ENCODE assay signal across 18 cellular contexts in genomic region chr7:43377196-43377935, GRCh38.
DNase-seq lines count a peak whose midpoint lies in the region; FAIRE-seq and TF ChIP-seq lines count a peak whose summit lies in the region.
"Had no signal": no experiment of that assay in that cellular context is flagged by ENCODE, and none has a peak within 500 bp of the region (broad histone marks: within the 10 kb centered on the region; RNA-seq: fewer than 3 reads in every experiment).

No MANE protein-coding gene starts in this region.

- no peaks in the 10 kb centered on the region for H3K23me2 ChIP-seq in H1 (ENCODE audit: low read depth, low read length)

- WGBS in mammary epithelial cell (ENCODE audit: low coverage, missing lambda C conversion rate), result 98% methylated on average over 4 of the region's 4 CpGs
- WGBS in H1 (ENCODE audit: extremely low coverage in 1 of 2, insufficient coverage in 1 of 2, insufficient read length in 1 of 2, insufficient replicate concordance in 2 of 2, low coverage in 1 of 2, low lambda C conversion rate in 2 of 2, missing lambda C conversion rate in 1 of 2), 2 experiments, result 84% methylated on average over 4 of the region's 4 CpGs; no CpG with 5 or more reads in 1 of the 2 experiments
- WGBS in smooth muscle cell (ENCODE audit: low lambda C conversion rate), result 39% methylated on average over 4 of the region's 4 CpGs

- H3K4me3 Mint-ChIP-seq in MCF 10A (ENCODE audit: unreplicated experiment) (no peak overlapping the region), mesothelial cell of epicardium (no peak overlapping the region)
- H3K4me3 Mint-ChIP-seq in activated naive CD4-positive, alpha-beta T cell treated with anti-CD3 and anti-CD28 coated beads, Interleukin-2, amount 10 ng/mL, durations not matched to agents 7 days and 5 days, result no peak overlapping the region

- no peak overlapping the region for H3K4me2 ChIP-seq in mammary epithelial cell (ENCODE audit: insufficient read depth, low read depth, low read length)
- no peak overlapping the region for H3K4me2 ChIP-seq in H1 (ENCODE audit: insufficient read depth in 1 of 2, low read depth in 2 of 2, low read length in 2 of 2)
- H3K4me2 ChIP-seq in smooth muscle cell, result peak overlapping the region; percentile 41
- H3K4me2 ChIP-seq: BLaER1 treated with 17β-estradiol and CSF1 and Interleukin-3, amounts not matched to agents 10 nM and 100 nM had no signal

- H2AFZ ChIP-seq in mammary epithelial cell (ENCODE audit: low read depth, low read length) (peak overlapping the region; percentile 32), H1 (ENCODE audit: low read length) (0 out of 2 replicates have a peak overlapping the region, but pooled peaks have one; percentile 49), smooth muscle cell (ENCODE audit: low read depth) (no peak overlapping the region)

- no peak for DNase-seq in mammary epithelial cell
- no peak for DNase-seq in MCF 10A (ENCODE audit: unreplicated experiment)
- no peak for DNase-seq in H1 (ENCODE audit: low read depth in 1 of 2, low spot score in 2 of 2)
- peak in 1 of 2 experiments; percentile 44 for DNase-seq in mesothelial cell of epicardium (ENCODE audit: low spot score in 2 of 2, unreplicated experiment in 2 of 2)
- DNase-seq in smooth muscle cell (lab: John Stamatoyannopoulos, UW; ENCODE audit: unreplicated experiment), result no peak
- DNase-seq in T-helper 1 cell, result no peak
- DNase-seq in central memory CD4-positive, alpha-beta T cell, result no peak
- no peak for DNase-seq in activated naive CD4-positive, alpha-beta T cell treated with anti-CD3 and anti-CD28 coated beads, Interleukin-2, amount 10 ng/mL, durations not matched to agents 7 days and 5 days
- DNase-seq: CD8-positive, alpha-beta memory T cell; DND-41; NCI-H1436 treated with DMSO at 0.1 percent for 48 hours; NCI-H2029 treated with DMSO at 0.1 percent for 48 hours; NCI-H510A treated with DMSO at 0.1 percent for 48 hours had no signal

- H3K4me1 Mint-ChIP-seq in MCF 10A (ENCODE audit: insufficient read depth, unreplicated experiment) (no peaks in the 10 kb centered on the region), mesothelial cell of epicardium (peaks cover 25% of the 10 kb centered on the region)
- H3K4me1 Mint-ChIP-seq in activated naive CD4-positive, alpha-beta T cell treated with anti-CD3 and anti-CD28 coated beads, Interleukin-2, amount 10 ng/mL, durations not matched to agents 7 days and 5 days, result no peaks in the 10 kb centered on the region
- H3K4me1 Mint-ChIP-seq: CD8-positive, alpha-beta memory T cell had no signal

- H4K91ac ChIP-seq in H1 (replicated peaks; ENCODE audit: insufficient read length, low read length), result no peak overlapping the region

- intact Hi-C loops in mammary epithelial cell (cut with micrococcal nuclease), result no loop called here
- intact Hi-C loops in MCF 10A (cut with micrococcal nuclease), result no loop called here

- FAIRE-seq in H1 (lab: Jason Lieb, UNC), result no peak
- FAIRE-seq: A204.1, D721Med, G401.6, K562 had no signal

- H2BK120ac ChIP-seq in H1 (replicated peaks; ENCODE audit: low read depth, low read length), result no peak overlapping the region

- H3K27me3 ChIP-seq in mammary epithelial cell (ENCODE audit: insufficient read depth, low read length), result no peaks in the 10 kb centered on the region
- no peaks in the 10 kb centered on the region for H3K27me3 ChIP-seq in H1 (replicated peaks in 1 of 4; ENCODE audit: control insufficient read depth in 3 of 4, extremely low read depth in 1 of 4, insufficient read depth in 3 of 4, low read length in 3 of 4)
- no peaks in the 10 kb centered on the region for H3K27me3 ChIP-seq in smooth muscle cell (ENCODE audit: low read depth)
- H3K27me3 ChIP-seq: BLaER1 treated with 17β-estradiol and CSF1 and Interleukin-3, amounts not matched to agents 10 nM and 100 nM had no signal

- H3K27me3 Mint-ChIP-seq in MCF 10A (ENCODE audit: insufficient read depth, unreplicated experiment) (no peaks in the 10 kb centered on the region), mesothelial cell of epicardium (ENCODE audit: low read depth) (peaks cover 4% of the 10 kb centered on the region)
- no peaks in the 10 kb centered on the region for H3K27me3 Mint-ChIP-seq in activated naive CD4-positive, alpha-beta T cell treated with anti-CD3 and anti-CD28 coated beads, Interleukin-2, amount 10 ng/mL, durations not matched to agents 7 days and 5 days

- no peaks in the 10 kb centered on the region for H4K20me1 ChIP-seq in mammary epithelial cell (ENCODE audit: insufficient read depth, low read length)
- H4K20me1 ChIP-seq in H1 (replicated peaks in 1 of 2; ENCODE audit: control insufficient read depth in 1 of 2, insufficient read depth in 2 of 2, low read length in 2 of 2), result no peaks in the 10 kb centered on the region
- H4K20me1 ChIP-seq in smooth muscle cell (ENCODE audit: low read depth), result no peaks in the 10 kb centered on the region
- H4K20me1 ChIP-seq: BLaER1 treated with 17β-estradiol and CSF1 and Interleukin-3, amounts not matched to agents 10 nM and 100 nM had no signal

- no peak overlapping the region; the same call in 1 of the 2 replicates for H2BK12ac ChIP-seq in H1 (ENCODE audit: low read depth, low read length)

- no peaks in the 10 kb centered on the region for H3F3A ChIP-seq in smooth muscle cell (ENCODE audit: low read depth)

- H3K4me1 ChIP-seq in mammary epithelial cell (ENCODE audit: insufficient read depth, low read length) (no peaks in the 10 kb centered on the region), H1 (replicated peaks in 1 of 4; ENCODE audit: control insufficient read depth in 3 of 4, insufficient read depth in 4 of 4, low read length in 3 of 4) (peaks cover 0 to 3% (median 1%) of the 10 kb centered on the region in 4 experiments; a peak in 2 of 7 replicates), smooth muscle cell (ENCODE audit: low read depth) (no peaks in the 10 kb centered on the region)
- H3K4me1 ChIP-seq: BLaER1 treated with 17β-estradiol and CSF1 and Interleukin-3, amounts not matched to agents 10 nM and 100 nM had no signal

- H3K36me3 ChIP-seq in mammary epithelial cell (ENCODE audit: insufficient read depth, low read length) (no peaks in the 10 kb centered on the region), H1 (ENCODE audit: control insufficient read depth in 2 of 4, insufficient read depth in 4 of 4, low read length in 3 of 4) (no peaks in the 10 kb centered on the region), smooth muscle cell (ENCODE audit: low read depth) (no peaks in the 10 kb centered on the region)

- TF ChIP-seq RAD21 in H1 (IDR thresholded peaks at IDR 0.05 in 1 of 2, conservative IDR thresholded peaks at IDR 0.05 in 1 of 2; ENCODE audit: low read depth in 2 of 2, low read length in 2 of 2), result no peak

- no peak overlapping the region for H3K4ac ChIP-seq in H1 (replicated peaks; ENCODE audit: insufficient read length, low read depth, low read length)

- H3K14ac ChIP-seq in H1 (ENCODE audit: insufficient read length), result no peak overlapping the region

- no peaks in the 10 kb centered on the region for H3K79me1 ChIP-seq in H1 (ENCODE audit: low read depth, low read length)

- no peak overlapping the region for H2BK20ac ChIP-seq in H1 (ENCODE audit: low read length)

- H4K8ac ChIP-seq in H1 (ENCODE audit: extremely low read depth, insufficient read depth, low read length), result no peak overlapping the region; the same call in 1 of the 2 replicates

- H3K27ac ChIP-seq in mammary epithelial cell (ENCODE audit: insufficient read depth, low read depth, low read length) (no peak overlapping the region), H1 (ENCODE audit: low read depth, low read length) (no peak overlapping the region), smooth muscle cell (ENCODE audit: low read depth) (peak overlapping the region; percentile 26)
- H3K27ac ChIP-seq: BLaER1 treated with 17β-estradiol and CSF1 and Interleukin-3, amounts not matched to agents 10 nM and 100 nM had no signal

- dilution Hi-C loops in mammary epithelial cell (cut with HindIII; ENCODE audit: low sequenced_read_pairs), result no loop called here

- H3K18ac ChIP-seq in H1 (ENCODE audit: extremely low read depth, low read length), result no peak overlapping the region

- H3K9me3 Mint-ChIP-seq in MCF 10A (ENCODE audit: unreplicated experiment), result no peaks in the 10 kb centered on the region
- no peaks in the 10 kb centered on the region for H3K9me3 Mint-ChIP-seq in mesothelial cell of epicardium
- no peaks in the 10 kb centered on the region for H3K9me3 Mint-ChIP-seq in activated naive CD4-positive, alpha-beta T cell treated with anti-CD3 and anti-CD28 coated beads, Interleukin-2, amount 10 ng/mL, durations not matched to agents 7 days and 5 days

- no peak overlapping the region for H3K23ac ChIP-seq in H1 (ENCODE audit: insufficient read length)

- TF ChIP-seq EP300 in H1 (IDR thresholded peaks at IDR 0.05; ENCODE audit: borderline replicate concordance in 1 of 2, low read depth in 2 of 2, low read length in 2 of 2), result no peak

- no peaks in the 10 kb centered on the region for H3K36me3 Mint-ChIP-seq in MCF 10A (ENCODE audit: insufficient read depth, unreplicated experiment)
- H3K36me3 Mint-ChIP-seq in mesothelial cell of epicardium, result no peaks in the 10 kb centered on the region
- no peaks in the 10 kb centered on the region for H3K36me3 Mint-ChIP-seq in activated naive CD4-positive, alpha-beta T cell treated with anti-CD3 and anti-CD28 coated beads, Interleukin-2, amount 10 ng/mL, durations not matched to agents 7 days and 5 days
- H3K36me3 Mint-ChIP-seq: CD8-positive, alpha-beta memory T cell had no signal

- no peaks in the 10 kb centered on the region for H3K79me2 ChIP-seq in mammary epithelial cell (ENCODE audit: insufficient read depth, low read length)
- no peaks in the 10 kb centered on the region for H3K79me2 ChIP-seq in H1 (ENCODE audit: control insufficient read depth in 1 of 2, insufficient read depth in 2 of 2, low read length in 2 of 2)
- no peaks in the 10 kb centered on the region for H3K79me2 ChIP-seq in smooth muscle cell (ENCODE audit: low read depth)

- H3K9ac ChIP-seq in mammary epithelial cell (ENCODE audit: insufficient read depth, low read length) (no peak overlapping the region), H1 (replicated peaks in 1 of 4; ENCODE audit: extremely low read depth in 1 of 4, low read depth in 3 of 4, low read length in 3 of 4) (no peak overlapping the region), smooth muscle cell (ENCODE audit: low read depth) (no peak overlapping the region)
- H3K9ac ChIP-seq: BLaER1 treated with 17β-estradiol and CSF1 and Interleukin-3, amounts not matched to agents 10 nM and 100 nM had no signal

- in situ Hi-C loops in mammary epithelial cell (cut with MboI; ENCODE audit: low sequenced_read_pairs in 2 of 2), result no loop called here

- no peak for TF ChIP-seq POLR2A in H1 (IDR thresholded peaks at IDR 0.05; ENCODE audit: control extremely low read depth in 1 of 2, low read depth in 2 of 2, low read length in 2 of 2)

- H2AK5ac ChIP-seq in H1 (ENCODE audit: low read depth, low read length), result peak overlapping the region; percentile 88; the same call in 1 of the 2 replicates

- H4K5ac ChIP-seq in H1 (ENCODE audit: insufficient read length, low read depth, low read length), result no peak overlapping the region

- CTCF ChIA-PET in mammary epithelial cell (lab: Charles Lee; ENCODE audit: low non-redundant PET) (no interaction called here), MCF 10A (lab: Yijun Ruan, JAX) (interaction anchor here (0.6 kb wide), 1 partner anchor 11 kb away, joined by 4 read pairs; no protein-coding TSS in a partner anchor), H1 (lab: Charles Lee; ENCODE audit: partially characterized antibody) (interaction anchor here (0.6 kb wide), 1 partner anchor 204 kb away, joined by 4 read pairs; no protein-coding TSS in a partner anchor)
- CTCF ChIA-PET in activated naive CD4-positive, alpha-beta T cell treated with anti-CD3 and anti-CD28 coated beads, Interleukin-2, amount 10 ng/mL, durations not matched to agents 7 days and 5 days (lab: Charles Lee), result no interaction called here

- no peak overlapping the region for H3K27ac Mint-ChIP-seq in MCF 10A (ENCODE audit: low read depth, unreplicated experiment)
- H3K27ac Mint-ChIP-seq in mesothelial cell of epicardium, result peak overlapping the region; percentile 59
- no peak overlapping the region for H3K27ac Mint-ChIP-seq in activated naive CD4-positive, alpha-beta T cell treated with anti-CD3 and anti-CD28 coated beads, Interleukin-2, amount 10 ng/mL, durations not matched to agents 7 days and 5 days

- H3K4me3 ChIP-seq in mammary epithelial cell (replicated peaks in 1 of 3; ENCODE audit: insufficient read depth in 1 of 3, low read depth in 2 of 3, low read length in 3 of 3) (no peak overlapping the region), H1 (ENCODE audit: extremely low read depth in 1 of 4, insufficient read depth in 2 of 4, low read depth in 3 of 4, low read length in 4 of 4) (no peak overlapping the region), smooth muscle cell (no peak overlapping the region)
- H3K4me3 ChIP-seq: BLaER1 treated with 17β-estradiol and CSF1 and Interleukin-3, amounts not matched to agents 10 nM and 100 nM; K562 had no signal

- POLR2A ChIA-PET in MCF 10A (lab: Yijun Ruan, JAX) (interaction anchor here (0.6 kb wide), 1 partner anchor 57 kb away, joined by 3 read pairs; no protein-coding TSS in a partner anchor), H1 (lab: Charles Lee; ENCODE audit: partially characterized antibody) (no interaction called here)

- H2BK15ac ChIP-seq in H1 (ENCODE audit: low read length), result 0 out of 2 replicates have a peak overlapping the region, but pooled peaks have one; percentile 83

- BruUV-seq in mammary epithelial cell (replicated peaks; lab: Mats Ljungman, UMichigan) (no TSS peak), MCF 10A (replicated peaks; lab: Mats Ljungman, UMichigan) (no TSS peak)

- no peaks in the 10 kb centered on the region for H3K9me3 ChIP-seq in mammary epithelial cell (replicated peaks; ENCODE audit: insufficient read depth, low read length)
- H3K9me3 ChIP-seq in H1 (ENCODE audit: insufficient read depth in 2 of 2, low read depth in 1 of 2, low read length in 1 of 2), result no peaks in the 10 kb centered on the region
- H3K9me3 ChIP-seq in smooth muscle cell (replicated peaks; ENCODE audit: low read depth), result no peaks in the 10 kb centered on the region
- H3K9me3 ChIP-seq: BLaER1 treated with 17β-estradiol and CSF1 and Interleukin-3, amounts not matched to agents 10 nM and 100 nM had no signal

- no peak overlapping the region for H2BK5ac ChIP-seq in H1 (ENCODE audit: low read depth, low read length)

- H3K56ac ChIP-seq in H1 (replicated peaks; ENCODE audit: insufficient read length, low read depth, low read length), result no peak overlapping the region

- TF ChIP-seq CTCF in mammary epithelial cell (conservative IDR thresholded peaks at IDR 0.05 in 1 of 2, IDR thresholded peaks at IDR 0.05 in 1 of 2; ENCODE audit: extremely low read depth in 1 of 2, insufficient read depth in 1 of 2, low read depth in 1 of 2, low read length in 2 of 2), result no peak
- no peak for TF ChIP-seq CTCF in MCF 10A (IDR thresholded peaks at IDR 0.05; ENCODE audit: unreplicated experiment)
- no peak for TF ChIP-seq CTCF in H1 (IDR thresholded peaks at IDR 0.05; ENCODE audit: control extremely low read depth in 1 of 3, insufficient read depth in 1 of 3, low read depth in 1 of 3, low read length in 3 of 3)
- no peak for TF ChIP-seq CTCF in mesothelial cell of epicardium (IDR thresholded peaks at IDR 0.05; ENCODE audit: unreplicated experiment)
- no peak for TF ChIP-seq CTCF in smooth muscle cell (IDR thresholded peaks at IDR 0.05; ENCODE audit: borderline replicate concordance, insufficient read depth, poor library complexity, severe bottlenecking)

Comparison
In these comparisons a context has a peak if more than half of its experiments do, and no peak if none do; other contexts are left out.
1. CTCF ChIA-PET loops: an anchor here in MCF 10A (0.6 kb wide) and H1 (0.6 kb wide); none called in mammary epithelial cell and activated naive CD4-positive, alpha-beta T cell treated with anti-CD3 and anti-CD28 coated beads, Interleukin-2, amount 10 ng/mL, durations not matched to agents 7 days and 5 days.